ENCODE assay signal across 8 cellular contexts in genomic region chr2:171811229-171811628, GRCh38.
DNase-seq lines count a peak whose midpoint lies in the region; ATAC-seq and TF ChIP-seq lines count a peak whose summit lies in the region.

No MANE protein-coding gene starts in this region.

- no peak overlapping the region for H3K4me3 Mint-ChIP-seq in activated CD8-positive, alpha-beta T cell treated with anti-CD3 and anti-CD28 coated beads for 36 hours
- no peak overlapping the region for H3K4me3 Mint-ChIP-seq in activated CD8-positive, alpha-beta T cell treated with anti-CD3 and anti-CD28 coated beads, Interleukin-2, amount 10 ng/mL, durations not matched to agents 7 days and 5 days

- H3K27me3 Mint-ChIP-seq in activated CD8-positive, alpha-beta T cell treated with anti-CD3 and anti-CD28 coated beads for 36 hours: no peaks in the 10 kb centered on the region
- no peaks in the 10 kb centered on the region for H3K27me3 Mint-ChIP-seq in activated CD8-positive, alpha-beta T cell treated with anti-CD3 and anti-CD28 coated beads, Interleukin-2, amount 10 ng/mL, durations not matched to agents 7 days and 5 days (ENCODE audit: low read depth)

- POLR2A ChIA-PET in activated CD8-positive, alpha-beta T cell treated with anti-CD3 and anti-CD28 coated beads for 36 hours (lab: Charles Lee): no interaction called here
- POLR2A ChIA-PET in activated CD8-positive, alpha-beta T cell treated with anti-CD3 and anti-CD28 coated beads, Interleukin-2, amount 10 ng/mL, durations not matched to agents 7 days and 5 days (lab: Charles Lee): no interaction called here

- DNase-seq in activated CD8-positive, alpha-beta T cell treated with anti-CD3 and anti-CD28 coated beads for 36 hours: no peak
- no peak for DNase-seq in activated CD8-positive, alpha-beta T cell treated with anti-CD3 and anti-CD28 coated beads, Interleukin-2, amount 10 ng/mL, durations not matched to agents 7 days and 5 days
- DNase-seq in NCI-H748 (lab: John Stamatoyannopoulos, UW; ENCODE audit: unreplicated experiment) (peak; percentile 81), stromal cell of bone marrow (ENCODE audit: low read depth) (peak; percentile 28), middle frontal gyrus (ENCODE audit: extremely low spot score, low spot score) (no peak)
- no peak for DNase-seq in activated CD4-positive, alpha-beta T cell treated with anti-CD3 and anti-CD28 coated beads, Interleukin-2, amount 50 U/mL, for 1 hour

- CTCF ChIA-PET in activated CD8-positive, alpha-beta T cell treated with anti-CD3 and anti-CD28 coated beads for 36 hours (lab: Charles Lee): interaction anchor here (1.0 to 3.3 kb wide), 6 partner anchors 9 to 317 kb away, joined by 3 to 19 read pairs (median 4); partner anchors contain the start of gene DLX2
- CTCF ChIA-PET in activated CD8-positive, alpha-beta T cell treated with anti-CD3 and anti-CD28 coated beads, Interleukin-2, amount 10 ng/mL, durations not matched to agents 7 days and 5 days (lab: Charles Lee): interaction anchor here (1.1 to 4.3 kb wide), 4 partner anchors 123 to 294 kb away, joined by 3 to 25 read pairs (median 10); partner anchors contain the start of gene DLX2

- peaks cover 20% of the 10 kb centered on the region for H3K36me3 Mint-ChIP-seq in activated CD8-positive, alpha-beta T cell treated with anti-CD3 and anti-CD28 coated beads for 36 hours (ENCODE audit: low read depth)
- peaks cover 24% of the 10 kb centered on the region for H3K36me3 Mint-ChIP-seq in activated CD8-positive, alpha-beta T cell treated with anti-CD3 and anti-CD28 coated beads, Interleukin-2, amount 10 ng/mL, durations not matched to agents 7 days and 5 days (ENCODE audit: low read depth)

- H3K9me3 Mint-ChIP-seq in activated CD8-positive, alpha-beta T cell treated with anti-CD3 and anti-CD28 coated beads for 36 hours: no peaks in the 10 kb centered on the region
- no peaks in the 10 kb centered on the region for H3K9me3 Mint-ChIP-seq in activated CD8-positive, alpha-beta T cell treated with anti-CD3 and anti-CD28 coated beads, Interleukin-2, amount 10 ng/mL, durations not matched to agents 7 days and 5 days (ENCODE audit: insufficient read depth)

- ATAC-seq in activated CD8-positive, alpha-beta T cell treated with anti-CD3 and anti-CD28 coated beads for 36 hours: peak; percentile 47
- no peak for ATAC-seq in activated CD8-positive, alpha-beta T cell treated with anti-CD3 and anti-CD28 coated beads, Interleukin-2, amount 10 ng/mL, durations not matched to agents 7 days and 5 days
- ATAC-seq in esophagus mucosa: peak; percentile 42
- no peak for ATAC-seq in HG02981 (IDR thresholded peaks at IDR 0.05; ENCODE audit: unreplicated experiment)

- no peak overlapping the region for H3K27ac Mint-ChIP-seq in activated CD8-positive, alpha-beta T cell treated with anti-CD3 and anti-CD28 coated beads for 36 hours
- no peak overlapping the region for H3K27ac Mint-ChIP-seq in activated CD8-positive, alpha-beta T cell treated with anti-CD3 and anti-CD28 coated beads, Interleukin-2, amount 10 ng/mL, durations not matched to agents 7 days and 5 days

- no peaks in the 10 kb centered on the region for H3K4me1 Mint-ChIP-seq in activated CD8-positive, alpha-beta T cell treated with anti-CD3 and anti-CD28 coated beads for 36 hours (ENCODE audit: low read depth)
- no peaks in the 10 kb centered on the region for H3K4me1 Mint-ChIP-seq in activated CD8-positive, alpha-beta T cell treated with anti-CD3 and anti-CD28 coated beads, Interleukin-2, amount 10 ng/mL, durations not matched to agents 7 days and 5 days (ENCODE audit: low read depth)

- intact Hi-C loops in activated CD8-positive, alpha-beta T cell treated with anti-CD3 and anti-CD28 coated beads for 36 hours (cut with micrococcal nuclease): loop anchor here (5.0 kb wide), 1 partner anchor 291 kb away; the partner anchor contains the start of gene DLX2

- TF ChIP-seq CTCF in activated CD8-positive, alpha-beta T cell treated with anti-CD3 and anti-CD28 coated beads for 36 hours (IDR thresholded peaks at IDR 0.05): peak; percentile 13

Comparison
In these comparisons a context has a peak if more than half of its experiments do, and no peak if none do; other contexts are left out.
1. ATAC-seq: peak in activated CD8-positive, alpha-beta T cell treated with anti-CD3 and anti-CD28 coated beads for 36 hours (single experiment) and esophagus mucosa (single experiment); none in activated CD8-positive, alpha-beta T cell treated with anti-CD3 and anti-CD28 coated beads, Interleukin-2, amount 10 ng/mL, durations not matched to agents 7 days and 5 days (single experiment) and HG02981 (single experiment).
2. DNase-seq: peak in NCI-H748 (single experiment) and stromal cell of bone marrow (single experiment); none in activated CD8-positive, alpha-beta T cell treated with anti-CD3 and anti-CD28 coated beads for 36 hours (single experiment), activated CD8-positive, alpha-beta T cell treated with anti-CD3 and anti-CD28 coated beads, Interleukin-2, amount 10 ng/mL, durations not matched to agents 7 days and 5 days (single experiment), middle frontal gyrus (single experiment) and activated CD4-positive, alpha-beta T cell treated with anti-CD3 and anti-CD28 coated beads, Interleukin-2, amount 50 U/mL, for 1 hour (single experiment).